ENCODE assay signal across 27 cellular contexts in genomic region chr15:66236806-66237205, GRCh38. TPM values are rescaled to one million over a fixed set of nuclear protein-coding genes. Genes with fewer than 3 reads are reported as not detected.
DNase-seq lines count a peak whose midpoint lies in the region; ATAC-seq, FAIRE-seq and TF ChIP-seq lines count a peak whose summit lies in the region.
"Had no signal": no experiment of that assay in that cellular context is flagged by ENCODE, and none has a peak within 500 bp of the region (broad histone marks: within the 10 kb centered on the region; RNA-seq: fewer than 3 reads in every experiment).

No MANE protein-coding gene starts in this region.

- no peak for ATAC-seq in HG03457 (IDR thresholded peaks at IDR 0.05; ENCODE audit: unreplicated experiment)
- ATAC-seq: A549 had no signal

- peaks cover 1% of the 10 kb centered on the region for H3F3A ChIP-seq in neural progenitor cell (ENCODE audit: low read depth)

- H4K20me1 ChIP-seq in neural progenitor cell (ENCODE audit: low read depth), result no peaks in the 10 kb centered on the region
- H4K20me1 ChIP-seq: BLaER1 treated with 17β-estradiol and CSF1 and Interleukin-3, amounts not matched to agents 10 nM and 100 nM had no signal

- H3K36me3 ChIP-seq in neural progenitor cell (no peaks in the 10 kb centered on the region), small intestine (ENCODE audit: control insufficient read depth in 2 of 2, insufficient read depth in 2 of 2, low read length in 2 of 2) (no peaks in the 10 kb centered on the region)
- H3K36me3 ChIP-seq: BE2C; BLaER1 treated with 17β-estradiol and CSF1 and Interleukin-3, amounts not matched to agents 10 nM and 100 nM had no signal

- no peak overlapping the region for H3K27ac Mint-ChIP-seq in chondrocyte (ENCODE audit: unreplicated experiment)
- H3K27ac Mint-ChIP-seq in neural progenitor cell, result peak overlapping the region; percentile 54
- H3K27ac Mint-ChIP-seq: CD14-positive monocyte; CD4-positive, alpha-beta T cell; CD8-positive, alpha-beta memory T cell had no signal

- H3K9me3 Mint-ChIP-seq in chondrocyte (ENCODE audit: low read depth) (no peaks in the 10 kb centered on the region), neural progenitor cell (no peaks in the 10 kb centered on the region)
- H3K9me3 Mint-ChIP-seq: CD4-positive, alpha-beta T cell; CD8-positive, alpha-beta memory T cell had no signal

- in situ Hi-C loops in GM13976 (cut with MboI; ENCODE audit: low sequenced_read_pairs, unreplicated experiment), result no loop called here

- H3K27me3 Mint-ChIP-seq in chondrocyte (ENCODE audit: low read depth), result peaks cover 52% of the 10 kb centered on the region
- peaks cover 11% of the 10 kb centered on the region for H3K27me3 Mint-ChIP-seq in neural progenitor cell (ENCODE audit: insufficient read depth, low read depth)

- H3K9ac ChIP-seq in neural progenitor cell, result no peak overlapping the region
- H3K9ac ChIP-seq: BLaER1 treated with 17β-estradiol and CSF1 and Interleukin-3, amounts not matched to agents 10 nM and 100 nM; GM23248 had no signal

- H3K27ac ChIP-seq in neural progenitor cell, result no peak overlapping the region
- H3K27ac ChIP-seq in small intestine (ENCODE audit: low read depth in 1 of 2, low read length in 1 of 2), result no peak overlapping the region
- H3K27ac ChIP-seq: A549; BLaER1 treated with 17β-estradiol and CSF1 and Interleukin-3, amounts not matched to agents 10 nM and 100 nM; GM23248 had no signal

- no peak overlapping the region for H3K4me2 ChIP-seq in neural progenitor cell
- H3K4me2 ChIP-seq: A549; BLaER1 treated with 17β-estradiol and CSF1 and Interleukin-3, amounts not matched to agents 10 nM and 100 nM had no signal

- H3K36me3 Mint-ChIP-seq in chondrocyte (ENCODE audit: low read depth), result no peaks in the 10 kb centered on the region
- H3K36me3 Mint-ChIP-seq in neural progenitor cell, result no peaks in the 10 kb centered on the region
- H3K36me3 Mint-ChIP-seq: CD14-positive monocyte; CD8-positive, alpha-beta memory T cell had no signal

- H3K79me2 ChIP-seq in neural progenitor cell (ENCODE audit: low read depth), result no peaks in the 10 kb centered on the region

- H3K4me3 ChIP-seq in neural progenitor cell (no peak overlapping the region), small intestine (ENCODE audit: low read depth in 1 of 2, low read length in 2 of 2) (no peak overlapping the region)
- H3K4me3 ChIP-seq: A549; BLaER1 treated with 17β-estradiol and CSF1 and Interleukin-3, amounts not matched to agents 10 nM and 100 nM; GM12878; GM23248 had no signal

- FAIRE-seq in small intestine (lab: Jason Lieb, UNC) (no peak), urothelium cell line (lab: Jason Lieb, UNC) (peak; percentile 23)
- FAIRE-seq: A549, D721Med, GM12878, GM18507, GM19239, H1 had no signal

- H3K27me3 ChIP-seq in neural progenitor cell (no peaks in the 10 kb centered on the region), small intestine (ENCODE audit: control insufficient read depth in 2 of 2, insufficient read depth in 2 of 2, low read length in 2 of 2) (peaks cover 0 to 12% of the 10 kb centered on the region in 2 donors)
- H3K27me3 ChIP-seq: BE2C; BLaER1 treated with 17β-estradiol and CSF1 and Interleukin-3, amounts not matched to agents 10 nM and 100 nM had no signal

- H3K4me1 ChIP-seq in neural progenitor cell, result no peaks in the 10 kb centered on the region
- H3K4me1 ChIP-seq in small intestine (ENCODE audit: control insufficient read depth in 2 of 2, insufficient read depth in 1 of 2, low read depth in 1 of 2, low read length in 1 of 2), result no peaks in the 10 kb centered on the region
- H3K4me1 ChIP-seq: BE2C; BLaER1 treated with 17β-estradiol and CSF1 and Interleukin-3, amounts not matched to agents 10 nM and 100 nM had no signal

- H3K4me3 Mint-ChIP-seq in chondrocyte (ENCODE audit: unreplicated experiment) (no peak overlapping the region), neural progenitor cell (peak overlapping the region; percentile 61)
- H3K4me3 Mint-ChIP-seq: CD14-positive monocyte; CD4-positive, alpha-beta T cell; CD8-positive, alpha-beta memory T cell had no signal

- TF ChIP-seq CTCF in chondrocyte (IDR thresholded peaks at IDR 0.05) (no peak), neural progenitor cell (IDR thresholded peaks at IDR 0.05) (no peak), GM13976 (IDR thresholded peaks at IDR 0.05; ENCODE audit: borderline replicate concordance, control extremely low read depth, extremely low read depth, insufficient read depth, missing control alignments) (no peak)

- H3K9me3 ChIP-seq in neural progenitor cell (ENCODE audit: low read depth), result no peaks in the 10 kb centered on the region
- H3K9me3 ChIP-seq in small intestine (ENCODE audit: control insufficient read depth, low read depth), result no peaks in the 10 kb centered on the region
- H3K9me3 ChIP-seq: A549; BE2C; BLaER1 treated with 17β-estradiol and CSF1 and Interleukin-3, amounts not matched to agents 10 nM and 100 nM had no signal

- peak; percentile 41 for DNase-seq in chondrocyte (ENCODE audit: low spot score)
- DNase-seq in neural progenitor cell (ENCODE audit: low spot score), result no peak
- peak; percentile 11 for DNase-seq in small intestine
- DNase-seq in urothelium cell line (ENCODE audit: low spot score), result no peak
- no peak for DNase-seq in GM13976 (ENCODE audit: low spot score)
- DNase-seq in ecto neural progenitor cell (ENCODE audit: low spot score), result no peak
- DNase-seq: 8988T; ACHN; AML-193; BE2C; CD4-positive, alpha-beta T cell; CD8-positive, alpha-beta memory T cell; DMS 273 treated with DMSO at 0.1 percent for 48 hours; DMS79; EL; GDM1; HCEC 1CT had no signal

- no peaks in the 10 kb centered on the region for H3K4me1 Mint-ChIP-seq in chondrocyte (ENCODE audit: low read depth)
- peaks cover 3% of the 10 kb centered on the region for H3K4me1 Mint-ChIP-seq in neural progenitor cell
- H3K4me1 Mint-ChIP-seq: CD8-positive, alpha-beta memory T cell had no signal

- no peak overlapping the region for H2AFZ ChIP-seq in neural progenitor cell (replicated peaks)
- H2AFZ ChIP-seq: GM23248 had no signal

- 47 to 59% (median 48%) methylated on average over 11 of the region's 11 CpGs for WGBS in small intestine, 3 donors

RNA-seq across cellular contexts. Expression of gene MEGF11, which starts 16.7 kb away (rescaled TPM):
- total RNA-seq in chondrocyte, result not detected in 3 replicates
- total RNA-seq in neural progenitor cell (ENCODE audit: low replicate concordance), result 0.06 and 1.5 TPM in 2 replicates
- polyA plus RNA-seq in small intestine, result under 1 TPM in 1 of 3 donors, not detected in 2; 0.24 TPM
- total RNA-seq: CD4-positive, alpha-beta T cell; CD8-positive, alpha-beta memory T cell; GM23248 had no signal
- polyA plus RNA-seq: CD14-positive monocyte; CD8-positive, alpha-beta memory T cell had no signal

RNA-seq across cellular contexts. Expression of gene DIS3L, which starts 56.6 kb away (rescaled TPM):
- total RNA-seq in chondrocyte (18.6 to 26.1 TPM (median 18.9 TPM) in 3 replicates), neural progenitor cell (ENCODE audit: low replicate concordance) (37.4 and 53.8 TPM in 2 replicates)
- 10 to 100 TPM in 1 of 3 donors, 1 to 10 TPM in 2; 6.7 to 10.5 (median 9.2) TPM for polyA plus RNA-seq in small intestine

Comparison
In these comparisons a context has a peak if more than half of its experiments do, and no peak if none do; other contexts are left out.
1. DNase-seq: peak in chondrocyte (single experiment) and small intestine (single experiment); none in neural progenitor cell (single experiment), urothelium cell line (single experiment), GM13976 (single experiment) and ecto neural progenitor cell (single experiment).